9 cellular contexts compared by ENCODE assay signal in genomic region chr17:48259710-48260291, GRCh38.
DNase-seq lines count a peak whose midpoint lies in the region; ATAC-seq and TF ChIP-seq lines count a peak whose summit lies in the region.
"Had no signal": no experiment of that assay in that cellular context is flagged by ENCODE, and none has a peak within 500 bp of the region (broad histone marks: within the 10 kb centered on the region; RNA-seq: fewer than 3 reads in every experiment).

No MANE protein-coding gene starts in this region.

- H3F3A ChIP-seq in GM23248 (ENCODE audit: insufficient read depth) = peaks cover 7% of the 10 kb centered on the region

- H3K27me3 Mint-ChIP-seq in stimulated activated naive CD8-positive, alpha-beta T cell treated with anti-CD3 and anti-CD28 coated beads, Interleukin-15, amount 100 ng/mL, for 72 hours = no peaks in the 10 kb centered on the region

- peaks cover 7% of the 10 kb centered on the region for H3K4me1 ChIP-seq in GM23248 (ENCODE audit: insufficient read depth)
- H3K4me1 ChIP-seq in OCI-LY3 (ENCODE audit: low read length) = no peaks in the 10 kb centered on the region

- H2AFZ ChIP-seq in GM23248 (no peak overlapping the region), OCI-LY3 (ENCODE audit: low read depth, low read length) (no peak overlapping the region)

- H3K9me2 ChIP-seq in GM23248 (ENCODE audit: insufficient read depth) = no peaks in the 10 kb centered on the region

- H3K4me2 ChIP-seq in GM23248 (ENCODE audit: unreplicated experiment) (no peak overlapping the region), OCI-LY3 (ENCODE audit: low read length) (no peak overlapping the region)

- peaks cover 15% of the 10 kb centered on the region for H3K4me1 Mint-ChIP-seq in stimulated activated naive CD8-positive, alpha-beta T cell treated with anti-CD3 and anti-CD28 coated beads, Interleukin-15, amount 100 ng/mL, for 72 hours

- H3K79me2 ChIP-seq in GM23248 (ENCODE audit: insufficient read depth) (no peaks in the 10 kb centered on the region), OCI-LY3 (ENCODE audit: low read length) (no peaks in the 10 kb centered on the region)

- H3K36me3 ChIP-seq in GM23248 (ENCODE audit: low read depth) (no peaks in the 10 kb centered on the region), OCI-LY3 (replicated peaks; ENCODE audit: low read depth, low read length) (no peaks in the 10 kb centered on the region)
- H3K36me3 ChIP-seq: thoracic aorta had no signal

- DNase-seq in AG08395 (ENCODE audit: low spot score) = peak; percentile 11
- DNase-seq in GM23248 = peak; percentile 58
- DNase-seq in fibroblast of mammary gland (ENCODE audit: low read depth) = peak; percentile 43
- no peak for DNase-seq in activated CD8-positive, alpha-beta memory T cell treated with anti-CD3 and anti-CD28 coated beads, Interleukin-2, amount 50 U/mL, for 4 hours
- DNase-seq in stimulated activated CD4-positive, alpha-beta T cell treated with anti-CD3 and anti-CD28 coated beads, Interleukin-2, amount 100 ng/mL, for 48 hours = no peak
- no peak for DNase-seq in stimulated activated naive CD8-positive, alpha-beta T cell treated with anti-CD3 and anti-CD28 coated beads, Interleukin-15, amount 100 ng/mL, for 72 hours

- in situ Hi-C loops in GM23248 (cut with MboI) = no loop called here

- peak overlapping the region in 1 of 2 donors; percentile 21 for H3K27ac Mint-ChIP-seq in stimulated activated naive CD8-positive, alpha-beta T cell treated with anti-CD3 and anti-CD28 coated beads, Interleukin-15, amount 100 ng/mL, for 72 hours

- no peaks in the 10 kb centered on the region for H4K20me1 ChIP-seq in GM23248 (ENCODE audit: insufficient read depth)
- H4K20me1 ChIP-seq in OCI-LY3 (ENCODE audit: insufficient read depth, low read length) = no peaks in the 10 kb centered on the region

- H3K4me3 ChIP-seq in GM23248 (no peak overlapping the region), OCI-LY3 (ENCODE audit: low read length) (no peak overlapping the region), fibroblast of mammary gland (ENCODE audit: control insufficient read depth, low read depth, low read length) (no peak overlapping the region)
- H3K4me3 ChIP-seq: thoracic aorta had no signal

- WGBS in GM23248 (ENCODE audit: low coverage in 1 of 2, low lambda C conversion rate in 2 of 2, missing lambda C conversion rate in 2 of 2), 2 experiments = 29 to 32% methylated on average over 2 of the region's 2 CpGs

- no peaks in the 10 kb centered on the region for H3K27me3 ChIP-seq in GM23248 (replicated peaks; ENCODE audit: insufficient read depth)
- H3K27me3 ChIP-seq in OCI-LY3 (ENCODE audit: low read depth, low read length) = no peaks in the 10 kb centered on the region

- H3K4me3 Mint-ChIP-seq in stimulated activated naive CD8-positive, alpha-beta T cell treated with anti-CD3 and anti-CD28 coated beads, Interleukin-15, amount 100 ng/mL, for 72 hours = no peak overlapping the region

- H3K9ac ChIP-seq in GM23248 (no peak overlapping the region), OCI-LY3 (ENCODE audit: low read length) (no peak overlapping the region)

- no peak for ATAC-seq in stimulated activated naive CD8-positive, alpha-beta T cell treated with anti-CD3 and anti-CD28 coated beads, Interleukin-15, amount 100 ng/mL, for 72 hours
- ATAC-seq in HG03354 (IDR thresholded peaks at IDR 0.05; ENCODE audit: poor library complexity, severe bottlenecking, unreplicated experiment) = no peak

- H3K27ac ChIP-seq in GM23248 = no peak overlapping the region
- no peak overlapping the region for H3K27ac ChIP-seq in OCI-LY3 (ENCODE audit: low read length)
- H3K27ac ChIP-seq: thoracic aorta had no signal

- H3K9me3 Mint-ChIP-seq in stimulated activated naive CD8-positive, alpha-beta T cell treated with anti-CD3 and anti-CD28 coated beads, Interleukin-15, amount 100 ng/mL, for 72 hours = no peaks in the 10 kb centered on the region

- TF ChIP-seq CTCF in OCI-LY3 (IDR thresholded peaks at IDR 0.05; ENCODE audit: low read depth, low read length) (peak; percentile 69), fibroblast of mammary gland (conservative IDR thresholded peaks at IDR 0.05; ENCODE audit: control insufficient read depth, insufficient read depth, low read depth, low read length) (peak; percentile 63)

- H3K9me3 ChIP-seq in GM23248 (ENCODE audit: low read depth) (no peaks in the 10 kb centered on the region), OCI-LY3 (ENCODE audit: insufficient read depth, low read length) (no peaks in the 10 kb centered on the region)
- H3K9me3 ChIP-seq: thoracic aorta had no signal

Comparison
In these comparisons a context has a peak if more than half of its experiments do, and no peak if none do; other contexts are left out.
1. DNase-seq: peak in AG08395 (single experiment), GM23248 (single experiment) and fibroblast of mammary gland (single experiment); none in activated CD8-positive, alpha-beta memory T cell treated with anti-CD3 and anti-CD28 coated beads, Interleukin-2, amount 50 U/mL, for 4 hours (single experiment), stimulated activated CD4-positive, alpha-beta T cell treated with anti-CD3 and anti-CD28 coated beads, Interleukin-2, amount 100 ng/mL, for 48 hours (0 of 2) and stimulated activated naive CD8-positive, alpha-beta T cell treated with anti-CD3 and anti-CD28 coated beads, Interleukin-15, amount 100 ng/mL, for 72 hours (0 of 2).